Comparison of ENCODE assay signal across 13 cellular contexts in the genomic region with DNA sequence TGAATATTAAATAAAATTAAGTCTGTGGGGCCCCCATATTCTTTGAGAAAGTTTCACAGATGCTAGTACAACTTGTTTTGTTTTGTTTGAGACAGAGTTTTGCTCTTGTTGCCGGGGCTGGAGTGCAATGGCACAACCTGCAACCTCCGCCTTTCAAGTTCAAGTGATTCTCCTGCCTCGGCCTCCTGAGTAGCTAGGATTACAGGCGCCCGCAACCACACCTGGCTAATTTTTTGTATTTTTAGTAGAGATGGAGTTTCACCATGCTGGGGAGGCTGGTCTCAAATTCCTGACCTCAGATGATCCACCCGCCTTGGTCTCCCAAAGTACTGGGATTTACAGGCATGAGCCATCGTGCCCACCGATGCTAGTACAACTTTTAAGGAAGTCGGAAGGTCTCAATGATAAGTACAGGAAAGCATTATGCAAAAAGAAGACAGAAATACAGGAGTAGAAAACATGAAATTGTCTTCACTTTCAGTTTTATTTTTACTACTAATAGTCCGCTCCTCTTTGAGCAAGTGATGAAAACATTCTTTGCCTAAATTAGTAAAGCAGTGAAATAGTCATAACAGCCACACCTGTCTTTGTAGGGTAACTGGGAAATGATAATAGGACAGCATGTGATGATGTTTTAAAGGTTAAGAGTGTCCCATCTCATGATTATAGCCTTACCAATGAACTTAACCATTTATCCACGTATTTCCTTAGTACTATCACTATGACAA.
DNase-seq lines count a peak whose midpoint lies in the region; ATAC-seq and TF ChIP-seq lines count a peak whose summit lies in the region.
"Had no signal": no experiment of that assay in that cellular context is flagged by ENCODE, and none has a peak within 500 bp of the region (broad histone marks: within the 10 kb centered on the region; RNA-seq: fewer than 3 reads in every experiment).

No MANE protein-coding gene starts in this region.

- H3K36me3 Mint-ChIP-seq in stimulated activated memory B cell treated with anti-CD40 and anti-IgM and Interleukin-4, amounts not matched to agents 10 μg/mL and 1 μg/mL and 100 μg/mL, for 72 hours, result no peaks in the 10 kb centered on the region
- H3K36me3 Mint-ChIP-seq in CD14-positive monocyte, result no peaks in the 10 kb centered on the region

- no peaks in the 10 kb centered on the region for H3K27me3 Mint-ChIP-seq in stimulated activated memory B cell treated with anti-CD40 and anti-IgM and Interleukin-4, amounts not matched to agents 10 μg/mL and 1 μg/mL and 100 μg/mL, for 72 hours
- H3K27me3 Mint-ChIP-seq in CD14-positive monocyte (ENCODE audit: low read depth in 3 of 3), result peaks cover 1 to 4% (median 1%) of the 10 kb centered on the region in 3 donors

- no peaks in the 10 kb centered on the region for H3K4me1 ChIP-seq in HAP-1
- H3K4me1 ChIP-seq: pancreas, SJCRH30 had no signal

- H3K4me3 Mint-ChIP-seq in stimulated activated memory B cell treated with anti-CD40 and anti-IgM and Interleukin-4, amounts not matched to agents 10 μg/mL and 1 μg/mL and 100 μg/mL, for 72 hours, result peak overlapping the region; percentile 43
- peak overlapping the region in 1 of 2 donors; percentile 65 for H3K4me3 Mint-ChIP-seq in CD14-positive monocyte
- H3K4me3 Mint-ChIP-seq: stimulated activated naive CD8-positive, alpha-beta T cell treated with anti-CD3 and anti-CD28 coated beads, Interleukin-15, Interleukin-2, amounts not matched to agents 100 ng/mL and 50 ng/mL, for 24 hours had no signal

- H3K9me3 Mint-ChIP-seq in stimulated activated memory B cell treated with anti-CD40 and anti-IgM and Interleukin-4, amounts not matched to agents 10 μg/mL and 1 μg/mL and 100 μg/mL, for 72 hours, result no peaks in the 10 kb centered on the region
- no peaks in the 10 kb centered on the region for H3K9me3 Mint-ChIP-seq in CD14-positive monocyte
- H3K9me3 Mint-ChIP-seq: stimulated activated naive CD8-positive, alpha-beta T cell treated with anti-CD3 and anti-CD28 coated beads, Interleukin-15, Interleukin-2, amounts not matched to agents 100 ng/mL and 50 ng/mL, for 24 hours had no signal

- peak; percentile 70 for ATAC-seq in GM19023 (IDR thresholded peaks at IDR 0.05; ENCODE audit: unreplicated experiment)
- peak; percentile 91 for ATAC-seq in GM21723 (IDR thresholded peaks at IDR 0.05; ENCODE audit: unreplicated experiment)
- peak; percentile 69 for ATAC-seq in HG03108 (IDR thresholded peaks at IDR 0.05; ENCODE audit: unreplicated experiment)
- peak; percentile 20 for ATAC-seq in stimulated activated memory B cell treated with anti-CD40 and anti-IgM and Interleukin-4, amounts not matched to agents 10 μg/mL and 1 μg/mL and 100 μg/mL, for 72 hours
- ATAC-seq: pancreas had no signal

- no peak overlapping the region for H3K27ac Mint-ChIP-seq in stimulated activated memory B cell treated with anti-CD40 and anti-IgM and Interleukin-4, amounts not matched to agents 10 μg/mL and 1 μg/mL and 100 μg/mL, for 72 hours
- H3K27ac Mint-ChIP-seq in CD14-positive monocyte, result no peak overlapping the region
- H3K27ac Mint-ChIP-seq: stimulated activated naive CD8-positive, alpha-beta T cell treated with anti-CD3 and anti-CD28 coated beads, Interleukin-15, Interleukin-2, amounts not matched to agents 100 ng/mL and 50 ng/mL, for 24 hours had no signal

- no peaks in the 10 kb centered on the region for H3K9me3 ChIP-seq in HAP-1
- H3K9me3 ChIP-seq: pancreas, SJCRH30 had no signal

- H3K36me3 ChIP-seq in HAP-1 (replicated peaks), result no peaks in the 10 kb centered on the region
- H3K36me3 ChIP-seq: pancreas, SJCRH30 had no signal

- no peak for TF ChIP-seq CTCF in CD14-positive monocyte (IDR thresholded peaks at IDR 0.05)

- in situ Hi-C loops in HAP-1 (cut with MboI; ENCODE audit: low sequenced_read_pairs), result loop anchor here (25.0 kb wide), 1 partner anchor 523 kb away; no protein-coding TSS in a partner anchor

- no peaks in the 10 kb centered on the region for H3K27me3 ChIP-seq in HAP-1 (ENCODE audit: low read depth)
- H3K27me3 ChIP-seq: SJCRH30 had no signal

- no peak overlapping the region for H3K4me3 ChIP-seq in HAP-1
- H3K4me3 ChIP-seq: pancreas, SJCRH30 had no signal

- intact Hi-C loops in CD14-positive monocyte (cut with micrococcal nuclease), result loop anchor here in 1 of 2 donors (10.0 kb wide), 1 partner anchor 695 kb away; no protein-coding TSS in a partner anchor

- no peak for DNase-seq in CD14-positive monocyte (ENCODE audit: low spot score)
- no peak for DNase-seq in GDM1 (lab: John Stamatoyannopoulos, UW)
- no peak for DNase-seq in HAP-1 (ENCODE audit: low spot score in 2 of 2)
- DNase-seq: COR-L47; NCI-H526; pancreas; stimulated activated CD4-positive, alpha-beta T cell treated with anti-CD3 and anti-CD28 coated beads, Interleukin-1b, Interleukin-23, amount 100 ng/mL, for 48 hours had no signal

- H3K4me1 Mint-ChIP-seq in stimulated activated memory B cell treated with anti-CD40 and anti-IgM and Interleukin-4, amounts not matched to agents 10 μg/mL and 1 μg/mL and 100 μg/mL, for 72 hours, result peaks cover 6% of the 10 kb centered on the region
- no peaks in the 10 kb centered on the region for H3K4me1 Mint-ChIP-seq in CD14-positive monocyte

Comparison
In these comparisons a context has a peak if more than half of its experiments do, and no peak if none do; other contexts are left out.
1. ATAC-seq: peak in every context shown above with its lines; median percentile 91 in GM21723; 70 in GM19023; 69 in HG03108; 20 in stimulated activated memory B cell treated with anti-CD40 and anti-IgM and Interleukin-4, amounts not matched to agents 10 μg/mL and 1 μg/mL and 100 μg/mL, for 72 hours.